In the genomic region with DNA sequence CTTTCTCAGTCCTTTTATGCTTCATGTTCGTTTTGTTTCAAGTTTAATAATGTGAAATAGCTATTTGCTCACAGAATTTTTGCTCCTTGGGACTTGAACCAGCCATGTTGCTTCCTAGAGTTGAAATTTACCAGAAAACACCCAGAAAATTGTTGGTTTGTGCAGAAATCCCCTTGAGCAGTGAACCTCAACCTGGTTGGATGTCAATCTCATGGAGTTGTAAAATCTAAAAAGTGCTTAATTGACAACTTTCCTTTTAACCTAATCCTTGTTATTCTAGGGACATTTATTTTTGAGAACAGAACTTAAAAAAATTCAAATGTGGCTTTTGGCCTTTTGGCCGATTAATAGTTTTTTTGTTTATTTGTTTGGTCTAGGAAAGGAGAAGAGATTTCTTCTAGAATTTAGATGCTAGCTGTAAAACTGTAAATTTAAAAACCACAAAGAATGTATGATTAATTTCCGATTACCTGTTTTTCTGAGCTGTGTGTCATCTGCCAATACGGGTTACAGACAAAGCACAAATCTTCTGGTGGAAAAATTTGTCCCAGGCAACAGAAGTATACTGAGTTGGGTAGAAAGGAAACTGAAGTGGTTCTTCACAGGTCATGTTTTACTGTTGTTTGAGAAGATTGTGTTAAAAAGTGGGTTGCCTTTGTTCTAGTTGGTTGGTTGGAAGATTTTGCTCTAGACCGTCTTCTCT, we compare ENCODE assay signal across 16 cellular contexts.
DNase-seq lines count a peak whose midpoint lies in the region; ATAC-seq and FAIRE-seq lines count a peak whose summit lies in the region.
"Had no signal": no experiment of that assay in that cellular context is flagged by ENCODE, and none has a peak within 500 bp of the region (broad histone marks: within the 10 kb centered on the region; RNA-seq: fewer than 3 reads in every experiment).

No MANE protein-coding gene starts in this region.

- H3K9me2 ChIP-seq in GM23248 (ENCODE audit: insufficient read depth), result no peaks in the 10 kb centered on the region

- no peaks in the 10 kb centered on the region for H3K4me1 ChIP-seq in GM23248 (ENCODE audit: insufficient read depth)

- in situ Hi-C loops in KBM-7 (cut with MboI; ENCODE audit: low pct_unique_long_range_greater_than_20kb, low sequenced_read_pairs), result no loop called here
- in situ Hi-C loops in GM23248 (cut with MboI), result no loop called here

- peaks cover 6 to 36% of the 10 kb centered on the region in 2 donors for H3K36me3 Mint-ChIP-seq in activated naive CD4-positive, alpha-beta T cell treated with anti-CD3 and anti-CD28 coated beads, Interleukin-2, amount 50 U/mL, for 72 hours
- peaks cover 43% of the 10 kb centered on the region for H3K36me3 Mint-ChIP-seq in activated naive CD4-positive, alpha-beta T cell treated with anti-CD3 and anti-CD28 coated beads, Interleukin-2, amount 10 ng/mL, durations not matched to agents 7 days and 5 days
- peaks cover 5% of the 10 kb centered on the region for H3K36me3 Mint-ChIP-seq in T-helper 17 cell (ENCODE audit: low read depth)

- H3K4me3 Mint-ChIP-seq in activated naive CD4-positive, alpha-beta T cell treated with anti-CD3 and anti-CD28 coated beads, Interleukin-2, amount 10 ng/mL, durations not matched to agents 7 days and 5 days, result no peak overlapping the region
- no peak overlapping the region for H3K4me3 Mint-ChIP-seq in T-helper 17 cell

- H3K79me2 ChIP-seq in GM23248 (ENCODE audit: insufficient read depth), result peaks cover 73% of the 10 kb centered on the region

- no peak for DNase-seq in activated naive CD4-positive, alpha-beta T cell treated with anti-CD3 and anti-CD28 coated beads, Interleukin-2, amount 50 U/mL, for 72 hours (ENCODE audit: low spot score in 2 of 2)
- DNase-seq in activated naive CD4-positive, alpha-beta T cell treated with anti-CD3 and anti-CD28 coated beads, Interleukin-2, amount 10 ng/mL, durations not matched to agents 7 days and 5 days, result no peak
- no peak for DNase-seq in T-helper 17 cell
- DNase-seq in glomerular visceral epithelial cell (ENCODE audit: extremely low spot score), result peak; percentile 50
- peak; percentile 17 for DNase-seq in urothelium cell line (ENCODE audit: low spot score)
- no peak for DNase-seq in KBM-7
- DNase-seq in GM23248, result no peak
- DNase-seq: activated CD4-positive, alpha-beta T cell treated with anti-CD3 and anti-CD28 coated beads for 1 hour; activated effector memory CD4-positive, alpha-beta T cell treated with anti-CD3 and anti-CD28 coated beads, Interleukin-2, amount 50 U/mL, for 16 hours; brain microvascular endothelial cell; Karpas-422; NCI-H1694; NCI-H524 had no signal

- peak; percentile 40 for FAIRE-seq in urothelium cell line (lab: Jason Lieb, UNC)

- no peak overlapping the region for H2AFZ ChIP-seq in GM23248

- no peak overlapping the region for H3K9ac ChIP-seq in GM23248

- no peak overlapping the region for H3K4me3 ChIP-seq in GM23248
- H3K4me3 ChIP-seq: HAP-1, lung had no signal

- H4K20me1 ChIP-seq in GM23248 (ENCODE audit: insufficient read depth), result 0 out of 2 replicates have a peak, but pooled peaks cover 4% of the 10 kb centered on the region

- no peaks in the 10 kb centered on the region for H3F3A ChIP-seq in GM23248 (ENCODE audit: insufficient read depth)

- H3K9me3 ChIP-seq in T-helper 17 cell (ENCODE audit: control insufficient read depth, low read length, poor library complexity, severe bottlenecking), result no peaks in the 10 kb centered on the region
- no peaks in the 10 kb centered on the region for H3K9me3 ChIP-seq in GM23248 (ENCODE audit: low read depth)
- H3K9me3 ChIP-seq: HAP-1 had no signal

- no peaks in the 10 kb centered on the region for H3K36me3 ChIP-seq in GM23248 (ENCODE audit: low read depth)
- H3K36me3 ChIP-seq: brain microvascular endothelial cell, HAP-1 had no signal

- no peaks in the 10 kb centered on the region for H3K27me3 Mint-ChIP-seq in activated naive CD4-positive, alpha-beta T cell treated with anti-CD3 and anti-CD28 coated beads, Interleukin-2, amount 10 ng/mL, durations not matched to agents 7 days and 5 days
- H3K27me3 Mint-ChIP-seq in T-helper 17 cell, result no peaks in the 10 kb centered on the region

- peak; percentile 68 to 94 for ATAC-seq in activated naive CD4-positive, alpha-beta T cell treated with anti-CD3 and anti-CD28 coated beads, Interleukin-2, amount 50 U/mL, for 72 hours
- ATAC-seq in T-helper 17 cell (peak; percentile 60), GM19395 (IDR thresholded peaks at IDR 0.05; ENCODE audit: unreplicated experiment) (no peak)

- no peak overlapping the region for H3K27ac ChIP-seq in GM23248
- H3K27ac ChIP-seq: brain microvascular endothelial cell had no signal

- no peak overlapping the region for H3K4me2 ChIP-seq in GM23248 (ENCODE audit: unreplicated experiment)

- CTCF ChIA-PET in activated naive CD4-positive, alpha-beta T cell treated with anti-CD3 and anti-CD28 coated beads, Interleukin-2, amount 10 ng/mL, durations not matched to agents 7 days and 5 days (lab: Charles Lee), result no interaction called here

- H3K4me1 Mint-ChIP-seq in activated naive CD4-positive, alpha-beta T cell treated with anti-CD3 and anti-CD28 coated beads, Interleukin-2, amount 10 ng/mL, durations not matched to agents 7 days and 5 days, result peaks cover 9% of the 10 kb centered on the region
- H3K4me1 Mint-ChIP-seq in T-helper 17 cell, result peaks cover 20% of the 10 kb centered on the region

- WGBS in GM23248 (ENCODE audit: low coverage in 1 of 2, low lambda C conversion rate in 2 of 2, missing lambda C conversion rate in 2 of 2), 2 experiments, result 90 to 92% methylated on average over 5 of the region's 5 CpGs

- H3K9me3 Mint-ChIP-seq in activated naive CD4-positive, alpha-beta T cell treated with anti-CD3 and anti-CD28 coated beads, Interleukin-2, amount 50 U/mL, for 72 hours, result peaks cover 5 to 10% of the 10 kb centered on the region in 2 donors
- no peaks in the 10 kb centered on the region for H3K9me3 Mint-ChIP-seq in activated naive CD4-positive, alpha-beta T cell treated with anti-CD3 and anti-CD28 coated beads, Interleukin-2, amount 10 ng/mL, durations not matched to agents 7 days and 5 days

- H3K27me3 ChIP-seq in GM23248 (replicated peaks; ENCODE audit: insufficient read depth), result no peaks in the 10 kb centered on the region
- H3K27me3 ChIP-seq: brain microvascular endothelial cell had no signal

- H3K27ac Mint-ChIP-seq in activated naive CD4-positive, alpha-beta T cell treated with anti-CD3 and anti-CD28 coated beads, Interleukin-2, amount 50 U/mL, for 72 hours, result peak overlapping the region; percentile 45 to 63
- H3K27ac Mint-ChIP-seq in activated naive CD4-positive, alpha-beta T cell treated with anti-CD3 and anti-CD28 coated beads, Interleukin-2, amount 10 ng/mL, durations not matched to agents 7 days and 5 days, result no peak overlapping the region
- H3K27ac Mint-ChIP-seq in T-helper 17 cell, result peak overlapping the region; percentile 61

Comparison
In these comparisons a context has a peak if more than half of its experiments do, and no peak if none do; other contexts are left out.
1. DNase-seq: peak in glomerular visceral epithelial cell (single experiment) and urothelium cell line (single experiment); none in activated naive CD4-positive, alpha-beta T cell treated with anti-CD3 and anti-CD28 coated beads, Interleukin-2, amount 50 U/mL, for 72 hours (0 of 2), activated naive CD4-positive, alpha-beta T cell treated with anti-CD3 and anti-CD28 coated beads, Interleukin-2, amount 10 ng/mL, durations not matched to agents 7 days and 5 days (single experiment), T-helper 17 cell (0 of 3), KBM-7 (single experiment) and GM23248 (single experiment).